Comparison of ENCODE assay signal across 20 cellular contexts in genomic region chr5:60232051-60232794, GRCh38.
A peak's percentile ranks its signal among the peaks of the same experiment; 100 is the strongest.
DNase-seq lines count a peak whose midpoint lies in the region; ATAC-seq and TF ChIP-seq lines count a peak whose summit lies in the region.
"Had no signal": no experiment of that assay in that cellular context is flagged by ENCODE, and none has a peak within 500 bp of the region (broad histone marks: within the 10 kb centered on the region; RNA-seq: fewer than 3 reads in every experiment).

No MANE protein-coding gene starts in this region.

- DNase-seq in CD14-positive monocyte (ENCODE audit: low spot score) (no peak), NB4 (ENCODE audit: low read depth) (peak; percentile 90), SK-N-MC (ENCODE audit: low read depth, low spot score) (peak; percentile 53), lower lobe of right lung (no peak), Caco-2 (no peak), left cardiac atrium (no peak)
- no peak for DNase-seq in effector memory CD8-positive, alpha-beta T cell
- DNase-seq: 8988T; CD4-positive, alpha-beta T cell; HCEC 1CT; MM.1S; NCI-H1436; NCI-H2029; NCI-H345; NCI-H524 treated with DMSO at 0.1 percent for 48 hours; Right ventricle myocardium superior had no signal

- no peak for TF ChIP-seq POLR2A in NB4 (IDR thresholded peaks at IDR 0.05; ENCODE audit: extremely low read depth, insufficient read length)

- intact Hi-C loops in CD14-positive monocyte (cut with micrococcal nuclease), result no loop called here
- intact Hi-C loops in lower lobe of right lung (cut with DNase I), result no loop called here
- intact Hi-C loops in Caco-2 (cut with micrococcal nuclease; ENCODE audit: unreplicated experiment), result no loop called here
- intact Hi-C loops in left cardiac atrium (cut with DNase I), result no loop called here

- TF ChIP-seq CTCF in CD14-positive monocyte (IDR thresholded peaks at IDR 0.05) (no peak), NB4 (IDR thresholded peaks at IDR 0.05; ENCODE audit: low read depth, low read length) (no peak), lower lobe of right lung (IDR thresholded peaks at IDR 0.05) (no peak), Caco-2 (IDR thresholded peaks at IDR 0.05; ENCODE audit: insufficient read depth in 1 of 2, low read depth in 1 of 2, low read length in 1 of 2, severe bottlenecking in 1 of 2, unreplicated experiment in 1 of 2) (no peak)

- H3K27me3 ChIP-seq in lower lobe of right lung (ENCODE audit: low read depth) (no peaks in the 10 kb centered on the region), Caco-2 (replicated peaks; ENCODE audit: control insufficient read depth, insufficient read depth, low read length) (no peaks in the 10 kb centered on the region)

- H3K27ac ChIP-seq in SK-N-MC (no peak overlapping the region), lower lobe of right lung (no peak overlapping the region)

- POLR2A ChIA-PET in Caco-2 (lab: Charles Lee), result no interaction called here

- no TSS peak for BruUV-seq in Caco-2 (replicated peaks; lab: Mats Ljungman, UMichigan)

- H3K9me3 ChIP-seq in SK-N-MC (ENCODE audit: low read depth, low read length) (no peaks in the 10 kb centered on the region), lower lobe of right lung (no peaks in the 10 kb centered on the region), Caco-2 (no peaks in the 10 kb centered on the region)

- peaks cover 3% of the 10 kb centered on the region in 2 donors for H3K36me3 Mint-ChIP-seq in CD14-positive monocyte
- H3K36me3 Mint-ChIP-seq in effector memory CD8-positive, alpha-beta T cell (ENCODE audit: insufficient read depth), result no peaks in the 10 kb centered on the region
- H3K36me3 Mint-ChIP-seq in Caco-2 (ENCODE audit: insufficient read depth, unreplicated experiment), result no peaks in the 10 kb centered on the region

- CTCF ChIA-PET in Caco-2 (lab: Charles Lee), result no interaction called here

- peaks cover 7% of the 10 kb centered on the region for H3K4me1 ChIP-seq in lower lobe of right lung
- H3K4me1 ChIP-seq in Caco-2, result no peaks in the 10 kb centered on the region

- H3K27me3 Mint-ChIP-seq in CD14-positive monocyte (ENCODE audit: low read depth in 3 of 3), result no peaks in the 10 kb centered on the region
- H3K27me3 Mint-ChIP-seq in effector memory CD8-positive, alpha-beta T cell, result no peaks in the 10 kb centered on the region
- no peaks in the 10 kb centered on the region for H3K27me3 Mint-ChIP-seq in Caco-2 (ENCODE audit: insufficient read depth, unreplicated experiment)
- H3K27me3 Mint-ChIP-seq: B cell; CD4-positive, alpha-beta T cell had no signal

- H3K4me3 Mint-ChIP-seq in CD14-positive monocyte (peak overlapping the region; percentile 34 to 83), Caco-2 (ENCODE audit: unreplicated experiment) (no peak overlapping the region)
- H3K4me3 Mint-ChIP-seq in effector memory CD8-positive, alpha-beta T cell, result no peak overlapping the region
- H3K4me3 Mint-ChIP-seq: B cell; CD4-positive, alpha-beta T cell; GM23338 had no signal

- no peak overlapping the region for H3K9ac ChIP-seq in SK-N-MC (ENCODE audit: insufficient read length)

- peaks cover 64% of the 10 kb centered on the region for H3K4me1 Mint-ChIP-seq in CD14-positive monocyte
- no peaks in the 10 kb centered on the region for H3K4me1 Mint-ChIP-seq in effector memory CD8-positive, alpha-beta T cell (ENCODE audit: low read depth in 2 of 2)
- no peaks in the 10 kb centered on the region for H3K4me1 Mint-ChIP-seq in Caco-2 (ENCODE audit: low read depth, unreplicated experiment)
- H3K4me1 Mint-ChIP-seq: B cell had no signal

- no peaks in the 10 kb centered on the region for H3K36me3 ChIP-seq in SK-N-MC (ENCODE audit: insufficient read depth, low read length)
- no peaks in the 10 kb centered on the region for H3K36me3 ChIP-seq in lower lobe of right lung
- no peaks in the 10 kb centered on the region for H3K36me3 ChIP-seq in Caco-2 (ENCODE audit: control insufficient read depth, insufficient read depth, low read length)

- ATAC-seq in lower lobe of right lung (peak; percentile 54 to 59), HG03442 (IDR thresholded peaks at IDR 0.05; ENCODE audit: unreplicated experiment) (no peak), left cardiac atrium (no peak)
- no peak for ATAC-seq in effector memory CD8-positive, alpha-beta T cell (replicated peaks)
- ATAC-seq: GM12878, GM23338 had no signal

- H3K27ac Mint-ChIP-seq in CD14-positive monocyte (peak overlapping the region; percentile 81 to 97 (median 93)), Caco-2 (ENCODE audit: unreplicated experiment) (no peak overlapping the region)
- H3K27ac Mint-ChIP-seq in effector memory CD8-positive, alpha-beta T cell, result no peak overlapping the region
- H3K27ac Mint-ChIP-seq: B cell; CD4-positive, alpha-beta T cell; GM23338 had no signal

- H3K4me3 ChIP-seq in NB4 (ENCODE audit: low read depth, low read length) (peak overlapping the region; percentile 42), SK-N-MC (0 out of 2 replicates have a peak overlapping the region, but pooled peaks have one; percentile 4), lower lobe of right lung (no peak overlapping the region), Caco-2 (ENCODE audit: low read depth, low read length) (no peak overlapping the region)
- H3K4me3 ChIP-seq: GM12878, GM23338 had no signal

- H3K9me3 Mint-ChIP-seq in CD14-positive monocyte, result peaks cover 0 to 6% (median 2%) of the 10 kb centered on the region in 7 donors
- H3K9me3 Mint-ChIP-seq in effector memory CD8-positive, alpha-beta T cell, result peaks cover 5 to 7% of the 10 kb centered on the region in 2 donors
- no peaks in the 10 kb centered on the region for H3K9me3 Mint-ChIP-seq in Caco-2 (ENCODE audit: unreplicated experiment)
- H3K9me3 Mint-ChIP-seq: GM23338 had no signal

Comparison
In these comparisons a context has a peak if more than half of its experiments do, and no peak if none do; other contexts are left out.
1. DNase-seq: peak in NB4 (single experiment) and SK-N-MC (single experiment); none in CD14-positive monocyte (single experiment), lower lobe of right lung (single experiment), effector memory CD8-positive, alpha-beta T cell (0 of 3), Caco-2 (0 of 2) and left cardiac atrium (single experiment).
2. H3K27ac Mint-ChIP-seq: peak in CD14-positive monocyte (7 of 7); none in effector memory CD8-positive, alpha-beta T cell (0 of 2) and Caco-2 (single experiment).
3. H3K4me3 Mint-ChIP-seq: peak in CD14-positive monocyte (2 of 2); none in effector memory CD8-positive, alpha-beta T cell (0 of 2) and Caco-2 (single experiment).
4. H3K4me3 ChIP-seq: peak in NB4 (single experiment) and SK-N-MC (single experiment); none in lower lobe of right lung (single experiment) and Caco-2 (single experiment).
5. ATAC-seq: peak in lower lobe of right lung (2 of 2); none in effector memory CD8-positive, alpha-beta T cell (single experiment), HG03442 (single experiment) and left cardiac atrium (0 of 2).